In genomic region chr3:31941230-31941632, GRCh38 we compare ENCODE assay signal across 23 cellular contexts. TPM values are rescaled to one million over a fixed set of nuclear protein-coding genes. Genes with fewer than 3 reads are reported as not detected.
DNase-seq lines count a peak whose midpoint lies in the region; ATAC-seq and TF ChIP-seq lines count a peak whose summit lies in the region.
"Had no signal": no experiment of that assay in that cellular context is flagged by ENCODE, and none has a peak within 500 bp of the region (broad histone marks: within the 10 kb centered on the region; RNA-seq: fewer than 3 reads in every experiment).

No MANE protein-coding gene starts in this region.

- H3K9me3 Mint-ChIP-seq in H9: no peaks in the 10 kb centered on the region

- no peaks in the 10 kb centered on the region for H3K27me3 Mint-ChIP-seq in H9 (ENCODE audit: low read depth)

- peaks cover 33% of the 10 kb centered on the region for H3K79me2 ChIP-seq in H9 (ENCODE audit: insufficient read depth, low read length)

- H3K23ac ChIP-seq in H9 (ENCODE audit: insufficient read length, low read depth, low read length): no peak overlapping the region

- no peak overlapping the region for H3K4me3 Mint-ChIP-seq in H9
- H3K4me3 Mint-ChIP-seq: activated CD8-positive, alpha-beta T cell treated with anti-CD3 and anti-CD28 coated beads, Interleukin-2, amount 10 ng/mL, durations not matched to agents 7 days and 5 days; activated T-helper 17 cell treated with anti-CD3 and anti-CD28 coated beads, Interleukin-2, amount 50 U/mL, for 72 hours had no signal

- H3K9ac ChIP-seq in H9 (ENCODE audit: extremely low read depth, insufficient read length, low read length): no peak overlapping the region

- no peak overlapping the region for H3K4me3 ChIP-seq in cardiac fibroblast (replicated peaks in 1 of 2; ENCODE audit: low read depth in 2 of 2, low read length in 2 of 2)
- H3K4me3 ChIP-seq: HAP-1, tibial artery had no signal

- H3K14ac ChIP-seq in H9 (ENCODE audit: insufficient read depth, low read length): no peak overlapping the region

- TF ChIP-seq CTCF in H9 (conservative IDR thresholded peaks at IDR 0.05) (no peak), cardiac fibroblast (IDR thresholded peaks at IDR 0.05; ENCODE audit: low read depth, low read length) (no peak)

- H3K79me1 ChIP-seq in H9 (ENCODE audit: insufficient read depth, low read depth, low read length, poor library complexity, severe bottlenecking): peaks cover 7% of the 10 kb centered on the region

- no peak overlapping the region for H3K4me2 ChIP-seq in H9 (ENCODE audit: insufficient read depth, insufficient read length, low read length)

- intact Hi-C loops in left colon (cut with DNase I, micrococcal nuclease): no loop called here

- H4K91ac ChIP-seq in H9 (ENCODE audit: insufficient read length, low read depth, low read length): no peak overlapping the region

- no peak overlapping the region for H3K18ac ChIP-seq in H9 (ENCODE audit: insufficient read length, low read depth, low read length)

- no peaks in the 10 kb centered on the region for H4K20me1 ChIP-seq in H9 (ENCODE audit: control insufficient read depth, insufficient read depth, insufficient read length)

- peak overlapping the region in 1 of 3 experiments; percentile 74; a peak in 1 of 7 replicates for H3K27ac Mint-ChIP-seq in H9
- H3K27ac Mint-ChIP-seq: activated CD8-positive, alpha-beta T cell treated with anti-CD3 and anti-CD28 coated beads, Interleukin-2, amount 10 ng/mL, durations not matched to agents 7 days and 5 days; activated T-helper 17 cell treated with anti-CD3 and anti-CD28 coated beads, Interleukin-2, amount 50 U/mL, for 72 hours had no signal

- no peak overlapping the region for H4K5ac ChIP-seq in H9 (ENCODE audit: insufficient read length, low read depth, low read length)

- H2AK5ac ChIP-seq in H9 (ENCODE audit: insufficient read length, low read length): no peak overlapping the region

- H3K56ac ChIP-seq in H9 (ENCODE audit: insufficient read length, low read depth, low read length): no peak overlapping the region

- no peak overlapping the region for H2AFZ ChIP-seq in H9 (ENCODE audit: low read length)

- peaks cover 8% of the 10 kb centered on the region; the same call in 1 of the 2 replicates for H3K4me1 ChIP-seq in H9 (ENCODE audit: insufficient read depth, low read length)
- H3K4me1 ChIP-seq: HAP-1 had no signal

- H3K4me1 Mint-ChIP-seq in H9: peaks cover 18 to 22% of the 10 kb centered on the region in 2 experiments
- H3K4me1 Mint-ChIP-seq: activated T-helper 17 cell treated with anti-CD3 and anti-CD28 coated beads, Interleukin-2, amount 50 U/mL, for 72 hours had no signal

- H2BK5ac ChIP-seq in H9 (ENCODE audit: insufficient read length, low read length): no peak overlapping the region

- no peaks in the 10 kb centered on the region for H3K27me3 ChIP-seq in H9 (ENCODE audit: insufficient read depth, low read length)
- H3K27me3 ChIP-seq: tibial artery had no signal

- H2BK12ac ChIP-seq in H9 (ENCODE audit: insufficient read length, low read depth, low read length): no peak overlapping the region

- H3K9me3 ChIP-seq in H9 (ENCODE audit: control insufficient read depth, low read depth, low read length): no peaks in the 10 kb centered on the region
- H3K9me3 ChIP-seq: HAP-1, tibial artery had no signal

- H4K8ac ChIP-seq in H9 (replicated peaks; ENCODE audit: insufficient read length, low read depth, low read length): no peak overlapping the region

- no peak overlapping the region for H3K4ac ChIP-seq in H9 (ENCODE audit: low read depth, low read length)

- no peak overlapping the region; the same call in 1 of the 2 replicates for H2BK15ac ChIP-seq in H9 (ENCODE audit: low read depth, low read length)

- H3T11ph ChIP-seq in H9 (ENCODE audit: low read length): no peak overlapping the region

- ATAC-seq in left colon: no peak
- ATAC-seq: activated CD8-positive, alpha-beta T cell treated with anti-CD3 and anti-CD28 coated beads, Interleukin-2, amount 10 ng/mL, durations not matched to agents 7 days and 5 days; activated T-helper 17 cell treated with anti-CD3 and anti-CD28 coated beads, Interleukin-2, amount 50 U/mL, for 72 hours had no signal

- no peak overlapping the region for H3K27ac ChIP-seq in H9 (ENCODE audit: insufficient read length, low read depth, low read length)
- H3K27ac ChIP-seq: tibial artery, WERI-Rb-1 had no signal

- no peaks in the 10 kb centered on the region for H3K36me3 Mint-ChIP-seq in H9 (ENCODE audit: insufficient read depth in 1 of 3, low read depth in 3 of 3)

- peak overlapping the region; percentile 48 for H2BK120ac ChIP-seq in H9 (ENCODE audit: low read depth, low read length, poor library complexity, severe bottlenecking)

- H3K23me2 ChIP-seq in H9 (ENCODE audit: insufficient read length, low read depth, low read length, poor library complexity, severe bottlenecking): no peaks in the 10 kb centered on the region

- WGBS in H9 (ENCODE audit: extremely low coverage, insufficient read length, low lambda C conversion rate): no CpG with 5 or more reads among the region's 3 CpGs

- no peak overlapping the region for H2BK20ac ChIP-seq in H9 (ENCODE audit: low read depth, low read length, poor library complexity, severe bottlenecking)

- DNase-seq in H9: no peak
- peak; percentile 63 for DNase-seq in NCI-H2171 (lab: John Stamatoyannopoulos, UW)
- DNase-seq in cardiac fibroblast (ENCODE audit: low read depth in 2 of 2): peak; percentile 61 to 74
- DNase-seq in myocyte (ENCODE audit: low read depth): peak; percentile 29
- no peak for DNase-seq in HuH-7.5 (ENCODE audit: low spot score)
- no peak for DNase-seq in NCI-H1092 treated with DMSO at 0.1 percent for 48 hours (lab: John Stamatoyannopoulos, UW)
- DNase-seq in left colon: no peak
- no peak for DNase-seq in A172 (ENCODE audit: low spot score)
- DNase-seq: activated CD8-positive, alpha-beta T cell treated with anti-CD3 and anti-CD28 coated beads, Interleukin-2, amount 10 ng/mL, durations not matched to agents 7 days and 5 days; amniotic stem cell; cortex of kidney; erythroblast; head of caudate nucleus; NCI-H2029 treated with DMSO at 0.1 percent for 48 hours; NCI-H82; occipital lobe; RPMI8226; small intestine; T-helper 1 cell; tibial artery; WERI-Rb-1 had no signal

RNA-seq across cellular contexts. Expression of gene OSBPL10, which starts 39.8 kb away (rescaled TPM):
- 42.7 and 46.7 TPM in 2 replicates for total RNA-seq in H9 (2021)
- 15.2 and 15.5 TPM in 2 replicates for total RNA-seq in myocyte
- polyA plus RNA-seq in myocyte (2012): 26.9 TPM
- 10 to 100 TPM; 16.2 to 19.6 TPM for total RNA-seq in left colon
- total RNA-seq in A172 (2014; rRNA removed; shearing (Covaris generic)): 23.0 and 24.2 TPM in 2 replicates

RNA-seq across cellular contexts. Expression of gene ZNF860, which starts 40.3 kb away (rescaled TPM):
- total RNA-seq in H9 (2021) (2.1 and 2.6 TPM in 2 replicates), myocyte (0.36 and 0.48 TPM in 2 replicates), left colon (under 1 TPM; 0.79 to 0.81 TPM)
- polyA plus RNA-seq in myocyte (2012): 0.26 TPM
- total RNA-seq in A172 (2014; rRNA removed; shearing (Covaris generic)): 2.3 and 3.2 TPM in 2 replicates
- total RNA-seq: activated CD8-positive, alpha-beta T cell treated with anti-CD3 and anti-CD28 coated beads, Interleukin-2, amount 10 ng/mL, durations not matched to agents 7 days and 5 days had no signal

Comparison
In these comparisons a context has a peak if more than half of its experiments do, and no peak if none do; other contexts are left out.
1. DNase-seq: peak in NCI-H2171 (single experiment), cardiac fibroblast (2 of 2) and myocyte (single experiment); none in H9 (single experiment), HuH-7.5 (single experiment), NCI-H1092 treated with DMSO at 0.1 percent for 48 hours (single experiment), left colon (0 of 2) and A172 (single experiment).